In the genomic region with DNA sequence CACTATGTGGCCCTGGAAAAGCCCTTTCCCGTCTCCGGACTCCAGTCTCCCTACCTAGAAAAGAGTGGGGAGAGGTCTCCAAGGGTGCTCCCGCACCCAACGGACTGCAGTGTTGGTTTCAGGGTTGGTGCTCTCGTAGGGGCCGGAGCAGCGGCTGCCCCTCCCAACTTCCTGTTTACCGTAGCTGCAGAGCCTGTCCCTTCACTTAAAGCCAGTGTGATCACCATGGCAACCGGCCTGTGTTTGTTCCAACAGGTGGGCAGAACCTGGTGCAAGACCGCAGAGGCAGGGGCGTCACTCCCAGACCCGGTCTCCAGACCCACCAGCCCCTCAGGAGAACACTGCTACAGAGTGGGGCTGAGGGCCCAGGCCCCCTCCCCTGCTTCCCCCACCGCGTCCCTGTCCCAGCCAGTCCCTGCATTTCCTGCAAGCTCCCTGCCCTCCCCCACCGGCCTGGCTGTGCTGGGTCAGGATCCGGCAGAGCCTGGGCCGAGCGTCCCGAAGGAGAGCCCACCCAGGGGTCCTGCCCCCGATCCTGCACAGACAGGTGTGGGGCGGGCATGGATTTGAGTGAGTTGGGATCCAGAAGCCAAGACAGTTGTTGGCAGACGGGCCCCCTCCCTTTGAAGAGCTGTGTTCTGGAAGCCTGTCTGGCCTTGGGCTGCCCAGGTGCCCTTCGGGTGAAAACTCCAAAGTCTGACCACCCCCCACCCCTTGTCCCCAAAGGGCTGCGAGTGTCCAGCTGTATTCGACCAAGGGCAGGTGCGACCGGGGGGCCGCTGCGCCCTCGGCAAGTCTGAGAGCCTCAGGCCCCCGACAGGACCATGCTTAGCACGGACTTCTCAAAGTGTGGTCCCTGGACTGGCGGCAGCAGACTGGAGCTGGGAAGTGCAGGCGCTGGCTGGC, we compare ENCODE assay signal across 1 cellular context.
TF ChIP-seq lines count a peak whose summit lies in the region.

No MANE protein-coding gene starts in this region.

TF ChIP-seq in A549, 52 proteins besides CTCF, POLR2A, EP300 and RAD21 (continued from another document):
- TF ChIP-seq REST (IDR thresholded peaks at IDR 0.05) (no peak), ESRRA (IDR thresholded peaks at IDR 0.05; ENCODE audit: borderline replicate concordance, low read length) (no peak), CHD4 (IDR thresholded peaks at IDR 0.05; ENCODE audit: borderline replicate concordance) (no peak), CBX8 (IDR thresholded peaks at IDR 0.05) (no peak), PHF8 (IDR thresholded peaks at IDR 0.05; ENCODE audit: borderline replicate concordance, low read depth) (no peak), RFX5 (IDR thresholded peaks at IDR 0.05) (no peak), RCOR1 (IDR thresholded peaks at IDR 0.05; ENCODE audit: low read depth, low read length) (no peak), FOXS1 (CRISPR knock-in tag; IDR thresholded peaks at IDR 0.05) (no peak), NR3C1 (IDR thresholded peaks at IDR 0.05) (no peak), TFCP2L1 (CRISPR knock-in tag; IDR thresholded peaks at IDR 0.05) (no peak), HOXB5 (CRISPR knock-in tag; IDR thresholded peaks at IDR 0.05) (no peak)
- TF ChIP-seq, protein P1, sequence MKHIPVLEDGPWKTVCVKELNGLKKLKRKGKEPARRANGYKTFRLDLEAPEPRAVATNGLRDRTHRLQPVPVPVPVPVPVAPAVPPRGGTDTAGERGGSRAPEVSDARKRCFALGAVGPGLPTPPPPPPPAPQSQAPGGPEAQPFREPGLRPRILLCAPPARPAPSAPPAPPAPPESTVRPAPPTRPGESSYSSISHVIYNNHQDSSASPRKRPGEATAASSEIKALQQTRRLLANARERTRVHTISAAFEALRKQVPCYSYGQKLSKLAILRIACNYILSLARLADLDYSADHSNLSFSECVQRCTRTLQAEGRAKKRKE (CRISPR knock-in tag; IDR thresholded peaks at IDR 0.05; ENCODE audit: low read depth): no peak
TF ChIP-seq in A549: peak in this region for 0.
